Comparison of ENCODE assay signal across 21 cellular contexts in the genomic region with DNA sequence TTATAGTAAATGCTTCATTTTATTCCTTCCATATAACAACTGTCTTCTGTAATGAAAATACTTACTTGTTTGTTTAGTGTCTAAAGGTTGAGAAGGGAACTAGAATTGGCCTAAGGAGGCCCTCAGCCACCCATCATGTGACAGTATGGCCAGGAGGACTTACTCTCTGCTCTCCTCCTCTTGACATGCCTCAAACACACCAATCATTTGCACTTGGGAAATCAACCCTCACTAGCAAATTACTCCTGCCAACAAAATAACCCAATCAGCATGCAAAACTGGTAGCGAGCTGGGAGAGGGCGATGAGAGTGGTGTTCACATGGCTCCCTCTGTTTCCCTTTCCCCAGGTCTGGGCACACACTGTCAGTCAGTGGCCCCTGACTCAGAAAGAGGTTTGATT. TPM values are rescaled to one million over a fixed set of nuclear protein-coding genes. Genes with fewer than 3 reads are reported as not detected.
A peak's percentile ranks its signal among the peaks of the same experiment; 100 is the strongest.
DNase-seq lines count a peak whose midpoint lies in the region; ATAC-seq and TF ChIP-seq lines count a peak whose summit lies in the region.
"Had no signal": no experiment of that assay in that cellular context is flagged by ENCODE, and none has a peak within 500 bp of the region (broad histone marks: within the 10 kb centered on the region; RNA-seq: fewer than 3 reads in every experiment).

No MANE protein-coding gene starts in this region.

- TF ChIP-seq POLR2A in esophagus squamous epithelium (IDR thresholded peaks at IDR 0.05) (no peak), thyroid gland (IDR thresholded peaks at IDR 0.05) (no peak)

- peaks cover 36% of the 10 kb centered on the region for H3K4me1 ChIP-seq in GM23248 (ENCODE audit: insufficient read depth)
- H3K4me1 ChIP-seq in esophagus squamous epithelium: peaks cover 0 to 10% (median 0%) of the 10 kb centered on the region in 3 donors
- peaks cover 3 to 15% of the 10 kb centered on the region in 2 donors for H3K4me1 ChIP-seq in muscle layer of duodenum (ENCODE audit: control insufficient read depth in 1 of 2, insufficient read depth in 2 of 2, low read length in 2 of 2)
- H3K4me1 ChIP-seq in thyroid gland: peaks cover 21 to 22% of the 10 kb centered on the region in 2 donors

- H3K9me3 ChIP-seq in GM23248 (ENCODE audit: low read depth): no peaks in the 10 kb centered on the region
- no peaks in the 10 kb centered on the region for H3K9me3 ChIP-seq in esophagus squamous epithelium
- no peaks in the 10 kb centered on the region for H3K9me3 ChIP-seq in muscle layer of duodenum (ENCODE audit: control insufficient read depth in 1 of 2, low read length in 2 of 2)
- H3K9me3 ChIP-seq in thyroid gland: no peaks in the 10 kb centered on the region

- intact Hi-C loops in esophagus squamous epithelium (cut with DNase I) (no loop called here), thyroid gland (cut with DNase I) (no loop called here)

- no peak for ATAC-seq in HG02938 (IDR thresholded peaks at IDR 0.05; ENCODE audit: unreplicated experiment)
- ATAC-seq: HepG2 had no signal

- TF ChIP-seq CTCF in esophagus squamous epithelium (IDR thresholded peaks at IDR 0.05): no peak
- no peak for TF ChIP-seq CTCF in thyroid gland (IDR thresholded peaks at IDR 0.05)

- no peak overlapping the region for H3K9ac ChIP-seq in GM23248

- H3K4me3 ChIP-seq in GM23248: no peak overlapping the region
- no peak overlapping the region for H3K4me3 ChIP-seq in esophagus squamous epithelium
- H3K4me3 ChIP-seq in muscle layer of duodenum (ENCODE audit: low read depth in 1 of 2, low read length in 2 of 2): no peak overlapping the region
- H3K4me3 ChIP-seq in thyroid gland (replicated peaks in 1 of 3): no peak overlapping the region

- H4K20me1 ChIP-seq in GM23248 (ENCODE audit: insufficient read depth): no peaks in the 10 kb centered on the region

- H2AFZ ChIP-seq in GM23248: 0 out of 2 replicates have a peak overlapping the region, but pooled peaks have one; percentile 39

- no peaks in the 10 kb centered on the region for H3K79me2 ChIP-seq in GM23248 (ENCODE audit: insufficient read depth)

- H3K4me2 ChIP-seq in GM23248 (ENCODE audit: unreplicated experiment): peak overlapping the region; percentile 45

- no peak overlapping the region; the same call in 1 of the 2 replicates for H3K27ac ChIP-seq in GM23248
- peak overlapping the region in 3 of 4 donors; percentile 23 to 77 (median 59) for H3K27ac ChIP-seq in esophagus squamous epithelium
- H3K27ac ChIP-seq in muscle layer of duodenum (ENCODE audit: low read length): peak overlapping the region; percentile 68
- H3K27ac ChIP-seq in thyroid gland: peak overlapping the region; percentile 76 to 92 (median 87)
- H3K27ac ChIP-seq: C4-2B had no signal

- no peak for DNase-seq in GM23248
- DNase-seq in esophagus squamous epithelium (lab: John Stamatoyannopoulos, UW): no peak
- DNase-seq in thyroid gland: peak; percentile 56 to 60
- DNase-seq in GM19240 (ENCODE audit: insufficient read length, low spot score): no peak
- DNase-seq in Kasumi-1 (lab: John Stamatoyannopoulos, UW): no peak
- DNase-seq: 8988T; AML-193; H9; HFFc6; KBM-7; NCI-H1092; NCI-H1436 treated with DMSO at 0.1 percent for 48 hours; NCI-H1930; NCI-H2227 treated with DMSO at 0.1 percent for 48 hours; NCI-H524; NCI-H774; NK-92 treated with Interleukin-12 subunit alpha and Interleukin-12 subunit beta, amount 100 ng/mL, for 24 hours had no signal

- no peaks in the 10 kb centered on the region for H3K9me2 ChIP-seq in GM23248 (ENCODE audit: insufficient read depth)

- H3K27me3 ChIP-seq in GM23248 (replicated peaks; ENCODE audit: insufficient read depth): no peaks in the 10 kb centered on the region
- H3K27me3 ChIP-seq in esophagus squamous epithelium: no peaks in the 10 kb centered on the region
- H3K27me3 ChIP-seq in muscle layer of duodenum (ENCODE audit: low read depth, low read length): no peaks in the 10 kb centered on the region
- H3K27me3 ChIP-seq in thyroid gland: no peaks in the 10 kb centered on the region

- H3K36me3 ChIP-seq in GM23248 (ENCODE audit: low read depth): no peaks in the 10 kb centered on the region
- no peaks in the 10 kb centered on the region for H3K36me3 ChIP-seq in esophagus squamous epithelium
- no peaks in the 10 kb centered on the region for H3K36me3 ChIP-seq in muscle layer of duodenum (ENCODE audit: control insufficient read depth in 1 of 2, insufficient read depth in 2 of 2, low read length in 2 of 2)
- no peaks in the 10 kb centered on the region for H3K36me3 ChIP-seq in thyroid gland

- WGBS in GM23248 (ENCODE audit: low coverage in 1 of 2, low lambda C conversion rate in 2 of 2, missing lambda C conversion rate in 2 of 2), 2 experiments: 88 to 93% methylated on average over 2 of the region's 2 CpGs
- 93 to 100% methylated on average over 2 of the region's 2 CpGs for WGBS in esophagus squamous epithelium, 2 donors
- WGBS in thyroid gland, 2 donors: 42 to 70% methylated on average over 2 of the region's 2 CpGs

- peaks cover 28% of the 10 kb centered on the region for H3F3A ChIP-seq in GM23248 (ENCODE audit: insufficient read depth)

- in situ Hi-C loops in GM23248 (cut with MboI): no loop called here

RNA-seq across cellular contexts. Expression of a gene that starts 58.6 kb away (rescaled TPM):
- total RNA-seq in GM23248 (2014; rRNA removed; shearing (Covaris generic)): 3.4 TPM in 2 replicates
- 3.2 and 4.5 TPM in 2 replicates for polyA plus RNA-seq in GM23248 (2016; fragmentation: Nextera tagmentation; extraction: Ambion mirVana)
- total RNA-seq in esophagus squamous epithelium (10 to 100 TPM in 2 of 4 donors, 1 to 10 TPM in 2; 3.1 to 17.5 (median 9.9) TPM), thyroid gland (10 to 100 TPM; 51.0 to 78.6 (median 65.7) TPM)
- polyA plus RNA-seq: HepG2 had no signal

Comparison
In these comparisons a context has a peak if more than half of its experiments do, and no peak if none do; other contexts are left out.
1. DNase-seq: peak in thyroid gland (2 of 2); none in GM23248 (single experiment), esophagus squamous epithelium (single experiment), GM19240 (single experiment) and Kasumi-1 (0 of 2).